ENCODE assay signal across 8 cellular contexts in the genomic region with DNA sequence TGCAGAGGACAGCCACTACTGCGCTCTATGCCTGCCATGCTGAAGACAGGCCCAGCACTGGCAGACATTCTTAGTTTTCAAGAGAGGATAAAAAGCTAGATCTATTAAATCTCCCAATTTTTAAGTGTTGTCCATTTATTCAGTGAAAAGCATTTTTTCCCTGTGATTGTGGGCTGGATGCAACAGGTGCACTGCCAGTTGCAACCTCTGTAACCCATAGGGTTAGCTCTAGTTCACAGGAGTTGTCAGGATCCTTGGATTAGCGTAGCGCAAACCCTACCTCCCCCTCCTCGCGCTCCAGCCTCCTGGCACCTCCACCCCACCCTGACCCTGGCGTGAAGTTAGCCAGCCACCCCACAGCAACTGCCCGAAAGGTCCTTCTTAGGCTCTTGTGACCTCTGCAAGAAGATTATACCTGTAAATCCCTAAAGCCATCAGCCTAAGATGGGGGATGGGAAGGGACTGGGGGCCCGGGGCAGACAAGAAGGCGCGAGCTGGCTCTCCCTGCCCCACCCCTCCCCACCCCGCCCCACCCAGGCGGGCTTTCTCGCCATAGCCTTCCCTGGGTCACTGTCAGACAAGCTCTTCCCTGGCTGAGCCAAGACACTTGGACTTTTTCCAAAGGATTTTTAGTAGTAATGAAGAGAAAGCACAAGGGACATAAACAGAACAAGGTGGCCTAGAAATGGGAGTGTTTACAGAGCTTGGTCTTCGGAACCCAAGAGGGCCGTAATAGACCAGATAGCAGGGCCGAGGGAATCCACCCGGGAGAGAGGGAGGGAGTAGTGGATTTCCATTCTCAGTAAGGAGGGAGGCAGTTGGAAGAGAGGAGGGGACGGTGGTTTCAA. TPM values are rescaled to one million over a fixed set of nuclear protein-coding genes. Genes with fewer than 3 reads are reported as not detected.
DNase-seq lines count a peak whose midpoint lies in the region; ATAC-seq and TF ChIP-seq lines count a peak whose summit lies in the region.

No MANE protein-coding gene starts in this region.

- peaks cover 10 to 20% (median 14%) of the 10 kb centered on the region in 4 donors for H3K4me1 Mint-ChIP-seq in CD4-positive, alpha-beta memory T cell

- peak overlapping the region in 1 of 2 donors; percentile 74 for H3K4me3 ChIP-seq in CD4-positive, alpha-beta memory T cell (ENCODE audit: low read length in 2 of 2)
- H3K4me3 ChIP-seq in SJCRH30 (peak overlapping the region; percentile 60), fibroblast of pulmonary artery (replicated peaks; ENCODE audit: low read depth, low read length) (peak overlapping the region; percentile 55)

- intact Hi-C loops in CD4-positive, alpha-beta memory T cell (cut with micrococcal nuclease) = loop anchor here (1.0 to 10.0 kb wide), 2 partner anchors 31 to 667 kb away; a partner anchor contains a TSS

- H3K36me3 Mint-ChIP-seq in CD4-positive, alpha-beta memory T cell = peaks cover 0 to 2% of the 10 kb centered on the region in 2 donors

- no peaks in the 10 kb centered on the region for H3K27me3 ChIP-seq in CD4-positive, alpha-beta memory T cell (ENCODE audit: insufficient read depth, low read length)
- peaks cover 8% of the 10 kb centered on the region; the same call in 1 of the 2 replicates for H3K27me3 ChIP-seq in SJCRH30

- peak; percentile 30 for ATAC-seq in omental fat pad (ENCODE audit: low FRiP score)
- no peak for ATAC-seq in HG02763 (IDR thresholded peaks at IDR 0.05; ENCODE audit: unreplicated experiment)
- ATAC-seq in HG02571 (IDR thresholded peaks at IDR 0.05; ENCODE audit: unreplicated experiment) = no peak
- no peak for ATAC-seq in HG03139 (IDR thresholded peaks at IDR 0.05; ENCODE audit: unreplicated experiment)

- DNase-seq in CD4-positive, alpha-beta memory T cell = no peak
- DNase-seq in SJCRH30 (no peak), fibroblast of pulmonary artery (ENCODE audit: low read depth) (no peak), omental fat pad (ENCODE audit: low spot score) (no peak), amniotic stem cell (lab: John Stamatoyannopoulos, UW) (no peak)

- TF ChIP-seq CTCF in fibroblast of pulmonary artery (IDR thresholded peaks at IDR 0.05; ENCODE audit: low read length, missing control alignments) (no peak), omental fat pad (IDR thresholded peaks at IDR 0.05) (no peak)

- H3K27ac ChIP-seq in CD4-positive, alpha-beta memory T cell (ENCODE audit: low read depth, low read length) = peak overlapping the region; percentile 61
- H3K27ac ChIP-seq in SJCRH30 = no peak overlapping the region

- POLR2A ChIA-PET in CD4-positive, alpha-beta memory T cell (lab: Charles Lee; ENCODE audit: partially characterized antibody) = interaction anchor here (1.8 kb wide), 1 partner anchor 31 kb away, joined by 12 read pairs; a partner anchor contains a TSS

- no peaks in the 10 kb centered on the region for H3K36me3 ChIP-seq in CD4-positive, alpha-beta memory T cell (ENCODE audit: insufficient read depth, low read length)
- no peaks in the 10 kb centered on the region for H3K36me3 ChIP-seq in SJCRH30

- no peaks in the 10 kb centered on the region for H3K9me3 Mint-ChIP-seq in CD4-positive, alpha-beta memory T cell

- H3K9me3 ChIP-seq in CD4-positive, alpha-beta memory T cell (ENCODE audit: control insufficient read depth in 1 of 2, low read length in 2 of 2) = no peaks in the 10 kb centered on the region
- H3K9me3 ChIP-seq in SJCRH30 (replicated peaks) = no peaks in the 10 kb centered on the region

- peaks cover 14% of the 10 kb centered on the region for H3K4me1 ChIP-seq in CD4-positive, alpha-beta memory T cell (ENCODE audit: insufficient read depth, low read length)
- H3K4me1 ChIP-seq in SJCRH30 = no peaks in the 10 kb centered on the region

- peaks cover 15 to 21% of the 10 kb centered on the region in 2 donors for H3K27me3 Mint-ChIP-seq in CD4-positive, alpha-beta memory T cell

- H3K4me3 Mint-ChIP-seq in CD4-positive, alpha-beta memory T cell = peak overlapping the region; percentile 79 to 87 (median 84)

- H3K27ac Mint-ChIP-seq in CD4-positive, alpha-beta memory T cell = peak overlapping the region; percentile 87 to 98 (median 93)

- CTCF ChIA-PET in CD4-positive, alpha-beta memory T cell (lab: Charles Lee; ENCODE audit: partially characterized antibody) = interaction anchor here (0.9 to 4.5 kb wide), 5 partner anchors 11 to 81 kb away, joined by 4 to 29 read pairs (median 9); a partner anchor contains a TSS

RNA-seq across cellular contexts. Expression of a gene that starts 31.0 kb away (rescaled TPM):
- 100 to 1,000 TPM; 317 to 330 TPM for total RNA-seq in CD4-positive, alpha-beta memory T cell
- polyA plus RNA-seq in CD4-positive, alpha-beta memory T cell = 100 to 1,000 TPM; 390 to 441 TPM
- 358 and 370 TPM in 2 replicates for total RNA-seq in SJCRH30 (2014; rRNA removed; shearing (Covaris generic))
- 100 to 1,000 TPM; 140 to 157 (median 154) TPM for total RNA-seq in omental fat pad

RNA-seq across cellular contexts. Expression of a gene that starts 52.9 kb away (rescaled TPM):
- not detected for total RNA-seq in CD4-positive, alpha-beta memory T cell
- polyA plus RNA-seq in CD4-positive, alpha-beta memory T cell = not detected
- not detected in 2 replicates for total RNA-seq in SJCRH30 (2014; rRNA removed; shearing (Covaris generic))
- total RNA-seq in omental fat pad = not detected
